Comparison of ENCODE assay signal across 8 cellular contexts in genomic region chr17:50546701-50547034, GRCh38. TPM values are rescaled to one million over a fixed set of nuclear protein-coding genes. Genes with fewer than 3 reads are reported as not detected.
A peak's percentile ranks its signal among the peaks of the same experiment; 100 is the strongest.
DNase-seq lines count a peak whose midpoint lies in the region; ATAC-seq, FAIRE-seq and TF ChIP-seq lines count a peak whose summit lies in the region.

No MANE protein-coding gene starts in this region.

- H3K4me3 ChIP-seq in HepG2 (replicated peaks in 1 of 3; ENCODE audit: insufficient read depth in 1 of 3, low read depth in 2 of 3, low read length in 3 of 3): peak overlapping the region; percentile 63 to 87 (median 79); a peak in 3 of 6 replicates

- BruUV-seq in HepG2 (replicated peaks; lab: Mats Ljungman, UMichigan): no TSS peak

- TF ChIP-seq CTCF in activated B cell treated with CpG ODN at 0.5 μM for 24 hours (IDR thresholded peaks at IDR 0.05) (no peak), HepG2 (CRISPR knock-in tag; IDR thresholded peaks at IDR 0.05) (no peak)

- peak overlapping the region; percentile 83 for H3K4me3 Mint-ChIP-seq in activated CD4-positive, alpha-beta T cell treated with anti-CD3 and anti-CD28 coated beads, Interleukin-2, amount 10 ng/mL, durations not matched to agents 24 days and 14 days
- peak overlapping the region; percentile 85 for H3K4me3 Mint-ChIP-seq in activated B cell treated with CpG ODN at 0.5 μM for 24 hours
- H3K4me3 Mint-ChIP-seq in stimulated activated naive CD8-positive, alpha-beta T cell treated with anti-CD3 and anti-CD28 coated beads, Interleukin-15, amount 100 ng/mL, for 72 hours: peak overlapping the region; percentile 83 to 88

- POLR2A ChIA-PET in activated B cell treated with CpG ODN at 0.5 μM for 24 hours (lab: Charles Lee) (interaction anchor here (0.5 to 0.9 kb wide), 3 partner anchors 293 to 407 kb away, joined by 3 to 4 read pairs (median 4); no protein-coding TSS in a partner anchor), HepG2 (lab: Yijun Ruan, JAX) (interaction anchor here (0.7 to 2.0 kb wide), 6 partner anchors 15 to 145 kb away, joined by 3 to 8 read pairs (median 5); no protein-coding TSS in a partner anchor)

- TF ChIP-seq EP300 in HepG2 (IDR thresholded peaks at IDR 0.05; ENCODE audit: low read depth in 2 of 2, low read length in 2 of 2) (no peak), HepG2 (CRISPR knock-in tag; IDR thresholded peaks at IDR 0.05; ENCODE audit: borderline replicate concordance) (no peak)

- 51% methylated on average over 4 of the region's 4 CpGs for WGBS in HepG2 (ENCODE audit: low lambda C conversion rate)

- no peaks in the 10 kb centered on the region; a peak in 1 of 5 replicates for H3K27me3 ChIP-seq in HepG2 (ENCODE audit: control insufficient read depth in 1 of 2, insufficient read depth in 2 of 2, low read length in 2 of 2)

- peak overlapping the region; percentile 97 for H3K4me2 ChIP-seq in HepG2 (ENCODE audit: low read depth, low read length)

- peaks cover 19% of the 10 kb centered on the region for H3K27me3 Mint-ChIP-seq in activated CD4-positive, alpha-beta T cell treated with anti-CD3 and anti-CD28 coated beads, Interleukin-2, amount 10 ng/mL, durations not matched to agents 24 days and 14 days
- H3K27me3 Mint-ChIP-seq in activated B cell treated with CpG ODN at 0.5 μM for 24 hours: peaks cover 7% of the 10 kb centered on the region
- peaks cover 14% of the 10 kb centered on the region for H3K27me3 Mint-ChIP-seq in stimulated activated naive CD8-positive, alpha-beta T cell treated with anti-CD3 and anti-CD28 coated beads, Interleukin-15, amount 100 ng/mL, for 72 hours

- CTCF ChIA-PET in activated B cell treated with CpG ODN at 0.5 μM for 24 hours (lab: Charles Lee): interaction anchor here (0.5 to 1.8 kb wide), 5 partner anchors 13 to 410 kb away, joined by 3 to 4 read pairs (median 4); partner anchors contain the start of gene CACNA1G
- CTCF ChIA-PET in HepG2 (lab: Yijun Ruan, JAX; ENCODE audit: low intra/inter-chr PET ratio, low total read pairs): interaction anchor here (0.7 to 1.8 kb wide), 8 partner anchors 50 to 296 kb away, joined by 3 to 18 read pairs (median 4); no protein-coding TSS in a partner anchor

- no peaks in the 10 kb centered on the region for H3K9me3 Mint-ChIP-seq in activated CD4-positive, alpha-beta T cell treated with anti-CD3 and anti-CD28 coated beads, Interleukin-2, amount 10 ng/mL, durations not matched to agents 24 days and 14 days
- no peaks in the 10 kb centered on the region for H3K9me3 Mint-ChIP-seq in activated B cell treated with CpG ODN at 0.5 μM for 24 hours
- no peaks in the 10 kb centered on the region for H3K9me3 Mint-ChIP-seq in stimulated activated naive CD8-positive, alpha-beta T cell treated with anti-CD3 and anti-CD28 coated beads, Interleukin-15, amount 100 ng/mL, for 72 hours

- H3K36me3 Mint-ChIP-seq in activated CD4-positive, alpha-beta T cell treated with anti-CD3 and anti-CD28 coated beads, Interleukin-2, amount 10 ng/mL, durations not matched to agents 24 days and 14 days (ENCODE audit: low read depth): no peaks in the 10 kb centered on the region
- H3K36me3 Mint-ChIP-seq in activated B cell treated with CpG ODN at 0.5 μM for 24 hours (ENCODE audit: low read depth): peaks cover 7% of the 10 kb centered on the region

- peaks cover 0 to 5% of the 10 kb centered on the region in 2 experiments; a peak in 3 of 5 replicates for H3K36me3 ChIP-seq in HepG2 (replicated peaks in 1 of 2; ENCODE audit: control insufficient read depth in 1 of 2, insufficient read depth in 2 of 2, low read length in 2 of 2)

- H4K20me1 ChIP-seq in HepG2 (ENCODE audit: insufficient read depth, low read length): no peaks in the 10 kb centered on the region

- DNase-seq in activated CD4-positive, alpha-beta T cell treated with anti-CD3 and anti-CD28 coated beads, Interleukin-2, amount 10 ng/mL, durations not matched to agents 24 days and 14 days: no peak
- DNase-seq in activated CD4-positive, alpha-beta T cell treated with anti-CD3 and anti-CD28 coated beads, Interleukin-2, amount 50 U/mL, for 1 hour: no peak
- DNase-seq in activated B cell treated with CpG ODN at 0.5 μM for 24 hours (no peak), HepG2 (ENCODE audit: low spot score) (no peak), NCI-H1694 (lab: John Stamatoyannopoulos, UW) (no peak), NCI-H2107 (lab: John Stamatoyannopoulos, UW) (no peak)
- no peak for DNase-seq in stimulated activated naive CD8-positive, alpha-beta T cell treated with anti-CD3 and anti-CD28 coated beads, Interleukin-15, amount 100 ng/mL, for 72 hours

- FAIRE-seq in HepG2 (lab: Jason Lieb, UNC): peak; percentile 73

- H2AFZ ChIP-seq in HepG2 (ENCODE audit: low read length): no peak overlapping the region

- H3K9ac ChIP-seq in HepG2 (ENCODE audit: insufficient read depth, low read depth, low read length): peak overlapping the region; percentile 89; the same call in 1 of the 2 replicates

- intact Hi-C loops in activated CD4-positive, alpha-beta T cell treated with anti-CD3 and anti-CD28 coated beads, Interleukin-2, amount 10 ng/mL, durations not matched to agents 24 days and 14 days (cut with micrococcal nuclease): loop anchor here (1.0 to 10.0 kb wide), 7 partner anchors 14 to 408 kb away; partner anchors contain the start of genes CACNA1G and RSAD1
- intact Hi-C loops in activated B cell treated with CpG ODN at 0.5 μM for 24 hours (cut with micrococcal nuclease): loop anchor here (1.0 to 10.0 kb wide), 8 partner anchors 14 to 607 kb away; partner anchors contain the start of genes CACNA1G and NME1
- intact Hi-C loops in HepG2 (cut with micrococcal nuclease; ENCODE audit: unreplicated experiment): loop anchor here (1.0 to 10.0 kb wide), 5 partner anchors 64 to 408 kb away; no protein-coding TSS in a partner anchor

- no peak overlapping the region for H3K27ac Mint-ChIP-seq in activated CD4-positive, alpha-beta T cell treated with anti-CD3 and anti-CD28 coated beads, Interleukin-2, amount 10 ng/mL, durations not matched to agents 24 days and 14 days
- peak overlapping the region; percentile 35 for H3K27ac Mint-ChIP-seq in activated B cell treated with CpG ODN at 0.5 μM for 24 hours
- no peak overlapping the region for H3K27ac Mint-ChIP-seq in stimulated activated naive CD8-positive, alpha-beta T cell treated with anti-CD3 and anti-CD28 coated beads, Interleukin-15, amount 100 ng/mL, for 72 hours

- H3K4me1 ChIP-seq in HepG2 (ENCODE audit: insufficient read depth, low read length): peaks cover 74% of the 10 kb centered on the region

- H3K27ac ChIP-seq in HepG2 (ENCODE audit: extremely low read length, insufficient read depth, low read length): no peak overlapping the region

- peaks cover 17% of the 10 kb centered on the region for H3K4me1 Mint-ChIP-seq in activated CD4-positive, alpha-beta T cell treated with anti-CD3 and anti-CD28 coated beads, Interleukin-2, amount 10 ng/mL, durations not matched to agents 24 days and 14 days
- peaks cover 21% of the 10 kb centered on the region for H3K4me1 Mint-ChIP-seq in activated B cell treated with CpG ODN at 0.5 μM for 24 hours
- H3K4me1 Mint-ChIP-seq in stimulated activated naive CD8-positive, alpha-beta T cell treated with anti-CD3 and anti-CD28 coated beads, Interleukin-15, amount 100 ng/mL, for 72 hours: peaks cover 23% of the 10 kb centered on the region

- peaks cover 3% of the 10 kb centered on the region for H3K79me2 ChIP-seq in HepG2 (ENCODE audit: insufficient read depth, low read length)

- ATAC-seq in activated B cell treated with CpG ODN at 0.5 μM for 24 hours (ENCODE audit: low read depth): no peak
- no peak for ATAC-seq in HepG2
- no peak for ATAC-seq in stimulated activated naive CD8-positive, alpha-beta T cell treated with anti-CD3 and anti-CD28 coated beads, Interleukin-15, amount 100 ng/mL, for 72 hours
- ATAC-seq in HG03378 (IDR thresholded peaks at IDR 0.05; ENCODE audit: unreplicated experiment): no peak

- no peak for TF ChIP-seq POLR2A in HepG2 (IDR thresholded peaks at IDR 0.05; ENCODE audit: insufficient read depth in 1 of 2, low read depth in 2 of 2, low read length in 2 of 2)

- no peak for TF ChIP-seq RAD21 in HepG2 (CRISPR knock-in tag; IDR thresholded peaks at IDR 0.05)

- in situ Hi-C loops in HepG2 (cut with HindIII; ENCODE audit: extremely low pct_ligation_motif_present, low pct_unique_long_range_greater_than_20kb): loop anchor here (5.0 to 10.0 kb wide), 3 partner anchors 81 to 408 kb away; no protein-coding TSS in a partner anchor

- H3K9me3 ChIP-seq in HepG2 (ENCODE audit: low read length): no peaks in the 10 kb centered on the region

RNA-seq across cellular contexts. Expression of gene SPATA20, which starts 0.3 kb away (rescaled TPM):
- total RNA-seq in activated CD4-positive, alpha-beta T cell treated with anti-CD3 and anti-CD28 coated beads, Interleukin-2, amount 10 ng/mL, durations not matched to agents 24 days and 14 days: 21.6 and 22.4 TPM in 2 replicates
- total RNA-seq in activated B cell treated with CpG ODN at 0.5 μM for 24 hours (45.6 and 52.3 TPM in 2 replicates), HepG2 (2016; rRNA removed; fragmentation: Illumina TruSeq; extraction: Trizol) (35.7 and 64.8 TPM in 2 replicates)
- total RNA-seq in HepG2 (2016; cell fraction: cytosol; rRNA removed; fragmentation: Illumina TruSeq; extraction: Trizol; ENCODE audit: low read depth): 38.7 and 45.5 TPM in 2 replicates
- 31.6 and 65.5 TPM in 2 replicates for total RNA-seq in HepG2 (2016; cell fraction: insoluble cytoplasmic fraction; rRNA removed; fragmentation: Illumina TruSeq; extraction: Trizol)
- total RNA-seq in HepG2 (2016; cell fraction: membrane; rRNA removed; fragmentation: Illumina TruSeq; extraction: Trizol): 64.2 and 68.5 TPM in 2 replicates
- total RNA-seq in HepG2 (2016; cell fraction: nucleus; rRNA removed; fragmentation: Illumina TruSeq; extraction: Trizol): 65.8 and 68.8 TPM in 2 replicates
- 36.1 and 38.1 TPM in 2 replicates for polyA plus RNA-seq in HepG2 (2011; rRNA removed)
- polyA plus RNA-seq in HepG2 (2011; cell fraction: cytosol; rRNA removed): 16.3 and 29.3 TPM in 2 replicates
- 301 and 348 TPM in 2 replicates for polyA plus RNA-seq in HepG2 (2011; cell fraction: nucleus; rRNA removed)
- 22.4 and 25.0 TPM in 2 replicates for polyA plus RNA-seq in HepG2 (2012)
- polyA plus RNA-seq in HepG2 (2016; cell fraction: cytosol; fragmentation: Illumina TruSeq; extraction: Trizol; ENCODE audit: low read depth): 38.7 and 44.0 TPM in 2 replicates
- polyA plus RNA-seq in HepG2 (2016; cell fraction: insoluble cytoplasmic fraction; fragmentation: Illumina TruSeq; extraction: Trizol; ENCODE audit: low read depth): 36.7 and 39.9 TPM in 2 replicates
- polyA plus RNA-seq in HepG2 (2016; cell fraction: membrane; fragmentation: Illumina TruSeq; extraction: Trizol; ENCODE audit: low read depth): 62.1 and 66.1 TPM in 2 replicates
- 150 and 152 TPM in 2 replicates for polyA plus RNA-seq in HepG2 (2016; cell fraction: nucleus; fragmentation: Illumina TruSeq; extraction: Trizol; ENCODE audit: insufficient read depth, low read depth)
- polyA minus RNA-seq in HepG2 (2011; rRNA and poly(A)+ RNA removed; ENCODE audit: low replicate concordance): 11.3 and 57.4 TPM in 2 replicates
- 12.1 and 17.9 TPM in 2 replicates for polyA minus RNA-seq in HepG2 (2011; cell fraction: cytosol; rRNA and poly(A)+ RNA removed)
- polyA minus RNA-seq in HepG2 (2011; cell fraction: nucleus; rRNA and poly(A)+ RNA removed): 52.6 and 68.2 TPM in 2 replicates

RNA-seq across cellular contexts. Expression of gene CACNA1G, which starts 13.8 kb away (rescaled TPM):
- 0.07 TPM in 1 of 2 replicates, not detected in the other for total RNA-seq in activated CD4-positive, alpha-beta T cell treated with anti-CD3 and anti-CD28 coated beads, Interleukin-2, amount 10 ng/mL, durations not matched to agents 24 days and 14 days
- total RNA-seq in activated B cell treated with CpG ODN at 0.5 μM for 24 hours: 0.07 TPM in 1 of 2 replicates, not detected in the other
- 0.02 TPM in 1 of 2 replicates, not detected in the other for total RNA-seq in HepG2 (2016; rRNA removed; fragmentation: Illumina TruSeq; extraction: Trizol)
- total RNA-seq in HepG2 (2016; cell fraction: cytosol; rRNA removed; fragmentation: Illumina TruSeq; extraction: Trizol; ENCODE audit: low read depth): not detected in 2 replicates
- not detected in 2 replicates for total RNA-seq in HepG2 (2016; cell fraction: insoluble cytoplasmic fraction; rRNA removed; fragmentation: Illumina TruSeq; extraction: Trizol)
- total RNA-seq in HepG2 (2016; cell fraction: membrane; rRNA removed; fragmentation: Illumina TruSeq; extraction: Trizol): not detected in 2 replicates
- total RNA-seq in HepG2 (2016; cell fraction: nucleus; rRNA removed; fragmentation: Illumina TruSeq; extraction: Trizol): not detected in 2 replicates
- 0.01 TPM in 1 of 2 replicates, not detected in the other for polyA plus RNA-seq in HepG2 (2011; rRNA removed)
- 0.01 TPM in 1 of 2 replicates, not detected in the other for polyA plus RNA-seq in HepG2 (2011; cell fraction: cytosol; rRNA removed)
- 0.02 and 0.08 TPM in 2 replicates for polyA plus RNA-seq in HepG2 (2011; cell fraction: nucleus; rRNA removed)
- polyA plus RNA-seq in HepG2 (2012): not detected in 2 replicates
- polyA plus RNA-seq in HepG2 (2016; cell fraction: cytosol; fragmentation: Illumina TruSeq; extraction: Trizol; ENCODE audit: low read depth): not detected in 2 replicates
- polyA plus RNA-seq in HepG2 (2016; cell fraction: insoluble cytoplasmic fraction; fragmentation: Illumina TruSeq; extraction: Trizol; ENCODE audit: low read depth): not detected in 2 replicates
- polyA plus RNA-seq in HepG2 (2016; cell fraction: membrane; fragmentation: Illumina TruSeq; extraction: Trizol; ENCODE audit: low read depth): not detected in 2 replicates
- polyA plus RNA-seq in HepG2 (2016; cell fraction: nucleus; fragmentation: Illumina TruSeq; extraction: Trizol; ENCODE audit: insufficient read depth, low read depth): not detected in 2 replicates
- not detected in 2 replicates for polyA minus RNA-seq in HepG2 (2011; rRNA and poly(A)+ RNA removed; ENCODE audit: low replicate concordance)
- polyA minus RNA-seq in HepG2 (2011; cell fraction: cytosol; rRNA and poly(A)+ RNA removed): not detected in 2 replicates
- polyA minus RNA-seq in HepG2 (2011; cell fraction: nucleus; rRNA and poly(A)+ RNA removed): not detected in 2 replicates

RNA-seq across cellular contexts. Expression of gene EPN3, which starts 14.1 kb away (rescaled TPM):
- total RNA-seq in activated CD4-positive, alpha-beta T cell treated with anti-CD3 and anti-CD28 coated beads, Interleukin-2, amount 10 ng/mL, durations not matched to agents 24 days and 14 days: not detected in 2 replicates
- not detected in 2 replicates for total RNA-seq in activated B cell treated with CpG ODN at 0.5 μM for 24 hours
- total RNA-seq in HepG2 (2016; rRNA removed; fragmentation: Illumina TruSeq; extraction: Trizol): 0.41 and 0.95 TPM in 2 replicates
- 0.88 and 1.1 TPM in 2 replicates for total RNA-seq in HepG2 (2016; cell fraction: cytosol; rRNA removed; fragmentation: Illumina TruSeq; extraction: Trizol; ENCODE audit: low read depth)
- 0.54 and 0.71 TPM in 2 replicates for total RNA-seq in HepG2 (2016; cell fraction: insoluble cytoplasmic fraction; rRNA removed; fragmentation: Illumina TruSeq; extraction: Trizol)
- total RNA-seq in HepG2 (2016; cell fraction: membrane; rRNA removed; fragmentation: Illumina TruSeq; extraction: Trizol): 0.90 and 1.3 TPM in 2 replicates
- total RNA-seq in HepG2 (2016; cell fraction: nucleus; rRNA removed; fragmentation: Illumina TruSeq; extraction: Trizol): 1.1 and 1.6 TPM in 2 replicates
- polyA plus RNA-seq in HepG2 (2011; rRNA removed): 0.05 and 0.11 TPM in 2 replicates
- 0.04 and 0.09 TPM in 2 replicates for polyA plus RNA-seq in HepG2 (2011; cell fraction: cytosol; rRNA removed)
- polyA plus RNA-seq in HepG2 (2011; cell fraction: nucleus; rRNA removed): 0.23 and 0.35 TPM in 2 replicates
- polyA plus RNA-seq in HepG2 (2012): 0.09 and 0.15 TPM in 2 replicates
- 0.40 and 0.55 TPM in 2 replicates for polyA plus RNA-seq in HepG2 (2016; cell fraction: cytosol; fragmentation: Illumina TruSeq; extraction: Trizol; ENCODE audit: low read depth)
- polyA plus RNA-seq in HepG2 (2016; cell fraction: insoluble cytoplasmic fraction; fragmentation: Illumina TruSeq; extraction: Trizol; ENCODE audit: low read depth): 1.2 and 1.4 TPM in 2 replicates
- 0.73 and 0.91 TPM in 2 replicates for polyA plus RNA-seq in HepG2 (2016; cell fraction: membrane; fragmentation: Illumina TruSeq; extraction: Trizol; ENCODE audit: low read depth)
- 1.2 and 1.7 TPM in 2 replicates for polyA plus RNA-seq in HepG2 (2016; cell fraction: nucleus; fragmentation: Illumina TruSeq; extraction: Trizol; ENCODE audit: insufficient read depth, low read depth)
- 0.35 and 1.4 TPM in 2 replicates for polyA minus RNA-seq in HepG2 (2011; rRNA and poly(A)+ RNA removed; ENCODE audit: low replicate concordance)
- 0.20 and 0.53 TPM in 2 replicates for polyA minus RNA-seq in HepG2 (2011; cell fraction: cytosol; rRNA and poly(A)+ RNA removed)
- polyA minus RNA-seq in HepG2 (2011; cell fraction: nucleus; rRNA and poly(A)+ RNA removed): 1.1 and 3.2 TPM in 2 replicates

RNA-seq across cellular contexts. Expression of gene MYCBPAP, which starts 38.4 kb away (rescaled TPM):
- total RNA-seq in activated CD4-positive, alpha-beta T cell treated with anti-CD3 and anti-CD28 coated beads, Interleukin-2, amount 10 ng/mL, durations not matched to agents 24 days and 14 days: 3.5 TPM in 2 replicates
- total RNA-seq in activated B cell treated with CpG ODN at 0.5 μM for 24 hours: 2.1 and 2.3 TPM in 2 replicates
- 0.24 and 0.36 TPM in 2 replicates for total RNA-seq in HepG2 (2016; rRNA removed; fragmentation: Illumina TruSeq; extraction: Trizol)
- not detected in 2 replicates for total RNA-seq in HepG2 (2016; cell fraction: cytosol; rRNA removed; fragmentation: Illumina TruSeq; extraction: Trizol; ENCODE audit: low read depth)
- 0.09 and 0.32 TPM in 2 replicates for total RNA-seq in HepG2 (2016; cell fraction: insoluble cytoplasmic fraction; rRNA removed; fragmentation: Illumina TruSeq; extraction: Trizol)
- total RNA-seq in HepG2 (2016; cell fraction: membrane; rRNA removed; fragmentation: Illumina TruSeq; extraction: Trizol): 0.41 TPM in 1 of 2 replicates, not detected in the other
- 0.47 and 1.0 TPM in 2 replicates for total RNA-seq in HepG2 (2016; cell fraction: nucleus; rRNA removed; fragmentation: Illumina TruSeq; extraction: Trizol)
- polyA plus RNA-seq in HepG2 (2011; rRNA removed): 0.18 and 0.22 TPM in 2 replicates
- polyA plus RNA-seq in HepG2 (2011; cell fraction: cytosol; rRNA removed): 0.12 and 0.13 TPM in 2 replicates
- polyA plus RNA-seq in HepG2 (2011; cell fraction: nucleus; rRNA removed): 0.69 and 1.0 TPM in 2 replicates
- 0.48 and 0.56 TPM in 2 replicates for polyA plus RNA-seq in HepG2 (2012)
- polyA plus RNA-seq in HepG2 (2016; cell fraction: cytosol; fragmentation: Illumina TruSeq; extraction: Trizol; ENCODE audit: low read depth): not detected in 2 replicates
- 0.36 and 0.41 TPM in 2 replicates for polyA plus RNA-seq in HepG2 (2016; cell fraction: insoluble cytoplasmic fraction; fragmentation: Illumina TruSeq; extraction: Trizol; ENCODE audit: low read depth)
- polyA plus RNA-seq in HepG2 (2016; cell fraction: membrane; fragmentation: Illumina TruSeq; extraction: Trizol; ENCODE audit: low read depth): 0.07 TPM in 1 of 2 replicates, not detected in the other
- polyA plus RNA-seq in HepG2 (2016; cell fraction: nucleus; fragmentation: Illumina TruSeq; extraction: Trizol; ENCODE audit: insufficient read depth, low read depth): 0.93 and 1.1 TPM in 2 replicates
- polyA minus RNA-seq in HepG2 (2011; rRNA and poly(A)+ RNA removed; ENCODE audit: low replicate concordance): 0.33 TPM in 1 of 2 replicates, not detected in the other
- not detected in 2 replicates for polyA minus RNA-seq in HepG2 (2011; cell fraction: cytosol; rRNA and poly(A)+ RNA removed)
- 0.52 and 0.75 TPM in 2 replicates for polyA minus RNA-seq in HepG2 (2011; cell fraction: nucleus; rRNA and poly(A)+ RNA removed)
